Comparison of ENCODE assay signal across 10 cellular contexts in the genomic region with DNA sequence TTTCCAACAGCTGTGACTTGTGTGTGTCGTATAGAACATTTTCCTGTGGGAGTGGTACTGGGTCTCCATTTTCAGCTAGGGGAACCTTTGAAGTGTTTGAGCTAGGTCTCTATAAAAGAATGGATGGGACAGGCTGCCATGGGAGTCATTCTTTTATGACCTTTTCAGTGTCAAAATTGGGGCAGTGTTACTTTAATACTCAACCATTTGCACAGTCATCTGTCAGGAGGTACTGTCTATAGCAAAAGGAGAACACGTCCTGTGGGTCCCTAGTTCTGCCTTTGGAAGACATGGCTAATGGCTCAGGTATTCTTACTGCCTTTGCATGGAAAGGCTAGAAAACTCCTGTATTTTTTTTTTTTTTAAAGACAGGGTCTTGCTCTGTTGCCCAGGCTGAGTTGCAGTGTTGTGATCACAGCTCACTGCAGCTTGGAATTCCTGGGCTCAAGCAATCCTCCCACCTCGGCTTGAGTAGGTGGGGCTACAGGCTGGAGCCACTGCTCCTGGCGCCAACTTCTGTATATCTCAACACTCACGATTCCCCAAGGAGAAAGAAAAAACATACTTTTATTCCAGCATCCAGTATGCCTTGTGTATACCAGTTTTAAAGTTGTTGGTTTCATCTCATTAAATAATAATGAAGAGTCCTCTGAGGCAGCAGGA. TPM values are rescaled to one million over a fixed set of nuclear protein-coding genes. Genes with fewer than 3 reads are reported as not detected.
DNase-seq lines count a peak whose midpoint lies in the region; ATAC-seq, FAIRE-seq and TF ChIP-seq lines count a peak whose summit lies in the region.
"Had no signal": no experiment of that assay in that cellular context is flagged by ENCODE, and none has a peak within 500 bp of the region (broad histone marks: within the 10 kb centered on the region; RNA-seq: fewer than 3 reads in every experiment).

No MANE protein-coding gene starts in this region.

- TF ChIP-seq EP300 in GM12878 (IDR thresholded peaks at IDR 0.05; ENCODE audit: borderline replicate concordance in 1 of 2, control insufficient read depth in 1 of 2, low read depth in 2 of 2, low read length in 2 of 2): no peak

- H3K27ac Mint-ChIP-seq in mesothelial cell of epicardium: peak overlapping the region; percentile 100

- CTCF ChIA-PET in GM12878 (lab: Yijun Ruan, JAX): interaction anchor here (0.6 to 8.0 kb wide), 13 partner anchors 11 to 347 kb away, joined by 3 to 75 read pairs (median 4); a partner anchor contains a TSS

- 0 out of 2 replicates have a peak, but pooled peaks cover 13% of the 10 kb centered on the region for H4K20me1 ChIP-seq in GM12878 (ENCODE audit: control insufficient read depth, insufficient read depth)

- no peaks in the 10 kb centered on the region for H3K9me3 Mint-ChIP-seq in mesothelial cell of epicardium

- H3K27ac ChIP-seq in C4-2B (peak overlapping the region; percentile 100), HL-60 (replicated peaks) (peak overlapping the region; percentile 15; the same call in 1 of the 2 replicates), GM12878 (ENCODE audit: control insufficient read depth, insufficient read depth) (peak overlapping the region; percentile 96; the same call in 1 of the 2 replicates)

- no peak overlapping the region for H3K4me3 ChIP-seq in HL-60 (replicated peaks; ENCODE audit: insufficient read depth, low read length)
- 0 out of 2 replicates have a peak overlapping the region, but pooled peaks have one; percentile 77 for H3K4me3 ChIP-seq in GM12878

- H3K27me3 ChIP-seq in HL-60 (ENCODE audit: insufficient read depth, poor library complexity, severe bottlenecking) (no peaks in the 10 kb centered on the region), GM12878 (replicated peaks in 1 of 2; ENCODE audit: control insufficient read depth in 2 of 2, insufficient read depth in 2 of 2, low read length in 1 of 2) (no peaks in the 10 kb centered on the region)

- TF ChIP-seq POLR2A in GM12878 (IDR thresholded peaks at IDR 0.05; ENCODE audit: low read depth, low read length): no peak; the same call in 1 of the 2 replicates

- no peak for TF ChIP-seq RAD21 in GM12878 (IDR thresholded peaks at IDR 0.05; ENCODE audit: insufficient read depth, low read depth, low read length)

- peaks cover 32% of the 10 kb centered on the region for H3K4me1 Mint-ChIP-seq in mesothelial cell of epicardium

- no peak overlapping the region for H2AFZ ChIP-seq in GM12878 (ENCODE audit: control insufficient read depth, low read depth, low read length)

- no peak for DNase-seq in HL-60 (ENCODE audit: low read depth in 1 of 2, low spot score in 1 of 2)
- DNase-seq in GM12878 (ENCODE audit: low read depth, low spot score): no peak
- DNase-seq in mesothelial cell of epicardium (ENCODE audit: low spot score in 2 of 2, unreplicated experiment in 2 of 2): no peak
- DNase-seq in left colon: no peak
- DNase-seq in NCI-H2196 treated with DMSO at 0.1 percent for 48 hours (lab: John Stamatoyannopoulos, UW; ENCODE audit: unreplicated experiment): no peak
- DNase-seq in inferior parietal cortex (ENCODE audit: extremely low spot score): no peak
- DNase-seq: NCI-H774 had no signal

- POLR2A ChIA-PET in GM12878 (lab: Charles Lee): interaction anchor here (1.3 to 1.6 kb wide), 3 partner anchors 10 to 16 kb away, joined by 3 to 4 read pairs (median 4); a partner anchor contains a TSS

- SMC1A ChIA-PET in GM12878 (lab: Charles Lee; ENCODE audit: uncharacterized antibody, unreplicated experiment): interaction anchor here (0.7 to 3.8 kb wide), 7 partner anchors 11 to 519 kb away, joined by 3 to 30 read pairs (median 3); a partner anchor contains a TSS

- 81% methylated on average over 5 of the region's 5 CpGs for WGBS in GM12878 (ENCODE audit: insufficient coverage, insufficient replicate concordance, low lambda C conversion rate, missing lambda C conversion rate)

- peaks cover 35% of the 10 kb centered on the region for H3K36me3 Mint-ChIP-seq in mesothelial cell of epicardium

- H3K4me3 Mint-ChIP-seq in mesothelial cell of epicardium: peak overlapping the region; percentile 97

- intact Hi-C loops in GM12878 (cut with micrococcal nuclease; ENCODE audit: unreplicated experiment): loop anchor here (5.0 kb wide), 1 partner anchor 121 kb away; a partner anchor contains a TSS
- intact Hi-C loops in left colon (cut with DNase I, micrococcal nuclease): no loop called here

- H3K36me3 ChIP-seq in GM12878 (ENCODE audit: control insufficient read depth in 2 of 2, insufficient read depth in 2 of 2, low read length in 1 of 2): peaks cover 32 to 37% of the 10 kb centered on the region in 2 experiments; a peak in 3 of 4 replicates

- no TSS peak for BruUV-seq in GM12878 (replicated peaks; lab: Mats Ljungman, UMichigan)

- FAIRE-seq in GM12878 (lab: Jason Lieb, UNC): no peak

- H3K27me3 Mint-ChIP-seq in mesothelial cell of epicardium (ENCODE audit: low read depth): peaks cover 2% of the 10 kb centered on the region

- TF ChIP-seq CTCF in C4-2B (conservative IDR thresholded peaks at IDR 0.05): no peak
- no peak for TF ChIP-seq CTCF in HL-60 (IDR thresholded peaks at IDR 0.05; ENCODE audit: insufficient read depth, low read length)
- TF ChIP-seq CTCF in GM12878 (IDR thresholded peaks at IDR 0.05 in 2 of 3, conservative IDR thresholded peaks at IDR 0.05 in 1 of 3; ENCODE audit: control insufficient read depth in 2 of 3, extremely low read depth in 1 of 3, insufficient read depth in 1 of 3, low read depth in 3 of 3, low read length in 3 of 3): no peak
- TF ChIP-seq CTCF in mesothelial cell of epicardium (IDR thresholded peaks at IDR 0.05; ENCODE audit: unreplicated experiment): no peak

- 0 out of 2 replicates have a peak overlapping the region, but pooled peaks have one; percentile 99 for H3K9ac ChIP-seq in GM12878 (ENCODE audit: control insufficient read depth, insufficient read depth, low read length)

- ATAC-seq in GM12878 (no peak), left colon (no peak), GM21786 (IDR thresholded peaks at IDR 0.05; ENCODE audit: unreplicated experiment) (no peak)

- H3K9me3 ChIP-seq in GM12878 (replicated peaks; ENCODE audit: control insufficient read depth, insufficient read depth, low read length): no peaks in the 10 kb centered on the region

- peaks cover 52% of the 10 kb centered on the region for H3K79me2 ChIP-seq in GM12878 (ENCODE audit: control insufficient read depth, insufficient read depth, low read length)

- peaks cover 18% of the 10 kb centered on the region for H3K4me1 ChIP-seq in GM12878 (ENCODE audit: control insufficient read depth, insufficient read depth, low read length)

- peak overlapping the region; percentile 91 for H3K4me2 ChIP-seq in GM12878 (ENCODE audit: control insufficient read depth, insufficient read depth)

- RAD21 ChIA-PET in GM12878 (lab: Charles Lee; ENCODE audit: unreplicated experiment): interaction anchor here (1.0 to 3.2 kb wide), 4 partner anchors 11 to 118 kb away, joined by 3 to 17 read pairs (median 4); a partner anchor contains a TSS

- in situ Hi-C loops in GM12878 (cut with MboI): loop anchor here (25.0 kb wide), 1 partner anchor 356 kb away; a partner anchor contains a TSS

RNA-seq across cellular contexts. Expression of a gene that starts 2.1 kb away (rescaled TPM):
- 140 and 144 TPM in 2 replicates for total RNA-seq in GM12878 (2013; cell fraction: nucleolus; rRNA removed)
- total RNA-seq in GM12878 (2014; rRNA removed): 308 and 320 TPM in 2 replicates
- 340 and 355 TPM in 2 replicates for total RNA-seq in GM12878 (2014; rRNA removed; fragmentation: Illumina TruSeq; extraction: Trizol)
- 326 and 331 TPM in 2 replicates for total RNA-seq in GM12878 (2021)
- 395 TPM for polyA plus RNA-seq in GM12878 (2011; ENCODE audit: low read depth)
- polyA plus RNA-seq in GM12878 (2011; rRNA removed): 566 and 603 TPM in 2 replicates
- 689 and 827 TPM in 2 replicates for polyA plus RNA-seq in GM12878 (2011; cell fraction: cytosol; rRNA removed)
- 737 and 862 TPM in 2 replicates for polyA plus RNA-seq in GM12878 (2011; cell fraction: nucleus; rRNA removed)
- polyA plus RNA-seq in GM12878 (2012): 477 and 719 TPM in 2 replicates
- polyA plus RNA-seq in GM12878 (2014; fragmentation: Illumina TruSeq; extraction: Trizol): 520 and 576 TPM in 2 replicates
- polyA plus RNA-seq in GM12878 (2014; fragmentation: Nextera tagmentation; extraction: Ambion mirVana): 100 to 1,000 TPM in 1 of 2 experiments, 10 to 100 TPM in 1; 88.3 to 187 TPM
- polyA plus RNA-seq in GM12878 (2014; rRNA removed): 508 and 605 TPM in 2 replicates
- polyA plus RNA-seq in GM12878 (2016; fragmentation: Nextera tagmentation; extraction: Ambion mirVana): 100 to 1,000 TPM; 165 to 178 TPM
- polyA minus RNA-seq in GM12878 (2011; rRNA and poly(A)+ RNA removed): 145 and 253 TPM in 2 replicates
- 58.9 and 61.0 TPM in 2 replicates for polyA minus RNA-seq in GM12878 (2011; cell fraction: cytosol; rRNA and poly(A)+ RNA removed)
- 146 and 184 TPM in 2 replicates for polyA minus RNA-seq in GM12878 (2011; cell fraction: nucleus; rRNA and poly(A)+ RNA removed)
- 361 to 378 TPM (median 363 TPM) in 3 replicates for total RNA-seq in mesothelial cell of epicardium
- total RNA-seq in left colon: 100 to 1,000 TPM; 256 to 277 TPM

RNA-seq across cellular contexts. Expression of a gene that starts 14.3 kb away (rescaled TPM):
- total RNA-seq in GM12878 (2013; cell fraction: nucleolus; rRNA removed): 43.6 and 46.7 TPM in 2 replicates
- total RNA-seq in GM12878 (2014; rRNA removed) (106 and 132 TPM in 2 replicates), GM12878 (2014; rRNA removed; fragmentation: Illumina TruSeq; extraction: Trizol) (36.6 and 47.5 TPM in 2 replicates), GM12878 (2021) (83.6 and 85.7 TPM in 2 replicates), mesothelial cell of epicardium (30.6 to 33.0 TPM (median 31.9 TPM) in 3 replicates), left colon (10 to 100 TPM; 57.6 to 60.7 TPM)
- 23.5 TPM for polyA plus RNA-seq in GM12878 (2011; ENCODE audit: low read depth)
- polyA plus RNA-seq in GM12878 (2011; rRNA removed) (48.1 and 71.5 TPM in 2 replicates), GM12878 (2014; fragmentation: Illumina TruSeq; extraction: Trizol) (8.8 and 20.3 TPM in 2 replicates), GM12878 (2014; fragmentation: Nextera tagmentation; extraction: Ambion mirVana) (10 to 100 TPM in 1 of 2 experiments, 1 to 10 TPM in 1; 2.7 to 14.3 TPM), GM12878 (2014; rRNA removed) (146 and 170 TPM in 2 replicates), GM12878 (2016; fragmentation: Nextera tagmentation; extraction: Ambion mirVana) (100 to 1,000 TPM; 178 to 206 TPM)
- polyA plus RNA-seq in GM12878 (2011; cell fraction: cytosol; rRNA removed): 100 and 140 TPM in 2 replicates
- 73.0 and 84.9 TPM in 2 replicates for polyA plus RNA-seq in GM12878 (2011; cell fraction: nucleus; rRNA removed)
- 59.4 and 59.8 TPM in 2 replicates for polyA plus RNA-seq in GM12878 (2012)
- 11.3 and 24.2 TPM in 2 replicates for polyA minus RNA-seq in GM12878 (2011; rRNA and poly(A)+ RNA removed)
- polyA minus RNA-seq in GM12878 (2011; cell fraction: cytosol; rRNA and poly(A)+ RNA removed): 8.0 and 9.8 TPM in 2 replicates
- polyA minus RNA-seq in GM12878 (2011; cell fraction: nucleus; rRNA and poly(A)+ RNA removed): 19.3 and 32.1 TPM in 2 replicates

RNA-seq across cellular contexts. Expression of a gene that starts 16.2 kb away (rescaled TPM):
- 32.3 and 33.3 TPM in 2 replicates for total RNA-seq in GM12878 (2013; cell fraction: nucleolus; rRNA removed)
- 27.9 and 28.3 TPM in 2 replicates for total RNA-seq in GM12878 (2014; rRNA removed)
- 24.0 and 26.4 TPM in 2 replicates for total RNA-seq in GM12878 (2014; rRNA removed; fragmentation: Illumina TruSeq; extraction: Trizol)
- 50.9 and 52.3 TPM in 2 replicates for total RNA-seq in GM12878 (2021)
- 17.7 TPM for polyA plus RNA-seq in GM12878 (2011; ENCODE audit: low read depth)
- polyA plus RNA-seq in GM12878 (2011; rRNA removed): 21.3 and 27.9 TPM in 2 replicates
- 29.7 and 30.5 TPM in 2 replicates for polyA plus RNA-seq in GM12878 (2011; cell fraction: cytosol; rRNA removed)
- 19.1 and 27.5 TPM in 2 replicates for polyA plus RNA-seq in GM12878 (2011; cell fraction: nucleus; rRNA removed)
- polyA plus RNA-seq in GM12878 (2012): 22.3 and 24.9 TPM in 2 replicates
- 33.1 and 35.8 TPM in 2 replicates for polyA plus RNA-seq in GM12878 (2014; fragmentation: Illumina TruSeq; extraction: Trizol)
- 10 to 100 TPM; 12.4 to 13.8 TPM for polyA plus RNA-seq in GM12878 (2014; fragmentation: Nextera tagmentation; extraction: Ambion mirVana)
- 30.6 and 35.2 TPM in 2 replicates for polyA plus RNA-seq in GM12878 (2014; rRNA removed)
- 10 to 100 TPM; 43.2 to 46.3 TPM for polyA plus RNA-seq in GM12878 (2016; fragmentation: Nextera tagmentation; extraction: Ambion mirVana)
- polyA minus RNA-seq in GM12878 (2011; rRNA and poly(A)+ RNA removed): 40.1 and 42.5 TPM in 2 replicates
- polyA minus RNA-seq in GM12878 (2011; cell fraction: cytosol; rRNA and poly(A)+ RNA removed): 15.5 and 17.6 TPM in 2 replicates
- 11.0 and 23.4 TPM in 2 replicates for polyA minus RNA-seq in GM12878 (2011; cell fraction: nucleus; rRNA and poly(A)+ RNA removed)
- total RNA-seq in mesothelial cell of epicardium: 29.7 to 35.0 TPM (median 31.9 TPM) in 3 replicates
- total RNA-seq in left colon: 10 to 100 TPM; 33.1 to 36.3 TPM

RNA-seq across cellular contexts. Expression of a gene that starts 52.3 kb away (rescaled TPM):
- 0.07 and 0.10 TPM in 2 replicates for total RNA-seq in GM12878 (2013; cell fraction: nucleolus; rRNA removed)
- not detected in 2 replicates for total RNA-seq in GM12878 (2014; rRNA removed)
- not detected in 2 replicates for total RNA-seq in GM12878 (2014; rRNA removed; fragmentation: Illumina TruSeq; extraction: Trizol)
- 0.03 TPM in 2 replicates for total RNA-seq in GM12878 (2021)
- not detected for polyA plus RNA-seq in GM12878 (2011; ENCODE audit: low read depth)
- polyA plus RNA-seq in GM12878 (2011; rRNA removed): 0.01 TPM in 1 of 2 replicates, not detected in the other
- polyA plus RNA-seq in GM12878 (2011; cell fraction: cytosol; rRNA removed): 0.01 TPM in 1 of 2 replicates, not detected in the other
- 0.04 and 0.06 TPM in 2 replicates for polyA plus RNA-seq in GM12878 (2011; cell fraction: nucleus; rRNA removed)
- not detected in 2 replicates for polyA plus RNA-seq in GM12878 (2012)
- polyA plus RNA-seq in GM12878 (2014; fragmentation: Illumina TruSeq; extraction: Trizol): not detected in 2 replicates
- polyA plus RNA-seq in GM12878 (2014; fragmentation: Nextera tagmentation; extraction: Ambion mirVana): not detected
- not detected in 2 replicates for polyA plus RNA-seq in GM12878 (2014; rRNA removed)
- not detected for polyA plus RNA-seq in GM12878 (2016; fragmentation: Nextera tagmentation; extraction: Ambion mirVana)
- polyA minus RNA-seq in GM12878 (2011; rRNA and poly(A)+ RNA removed): under 0.01 TPM in 1 of 2 replicates, not detected in the other
- not detected in 2 replicates for polyA minus RNA-seq in GM12878 (2011; cell fraction: cytosol; rRNA and poly(A)+ RNA removed)
- polyA minus RNA-seq in GM12878 (2011; cell fraction: nucleus; rRNA and poly(A)+ RNA removed): not detected in 2 replicates
- total RNA-seq in mesothelial cell of epicardium: 0.27 to 0.31 TPM (median 0.27 TPM) in 3 replicates
- under 1 TPM; 0.18 to 0.31 TPM for total RNA-seq in left colon
- total RNA-seq: myocyte had no signal

Comparison
In these comparisons a context has a peak if more than half of its experiments do, and no peak if none do; other contexts are left out.
1. H3K27ac ChIP-seq: peak in every context shown above with its lines; median percentile 100 in C4-2B; 96 in GM12878; 15 in HL-60.